Comparison of ENCODE assay signal across 34 cellular contexts in genomic region chr17:49848739-49849138, GRCh38. TPM values are rescaled to one million over a fixed set of nuclear protein-coding genes. Genes with fewer than 3 reads are reported as not detected.
"Had no signal": no experiment of that assay in that cellular context is flagged by ENCODE, and none has a peak within 500 bp of the region (broad histone marks: within the 10 kb centered on the region; RNA-seq: fewer than 3 reads in every experiment).

No MANE protein-coding gene starts in this region.

- H3K27me3 Mint-ChIP-seq: activated CD4-positive, alpha-beta memory T cell treated with anti-CD3 and anti-CD28 coated beads for 36 hours; stimulated activated naive CD8-positive, alpha-beta T cell treated with anti-CD3 and anti-CD28 coated beads, Interleukin-15, amount 100 ng/mL, for 72 hours had no signal

- H3K27ac ChIP-seq: adrenal gland, body of pancreas, gastrocnemius medialis, left ventricle myocardium inferior, pancreas, prostate gland, sigmoid colon, upper lobe of left lung, vagina had no signal

- H3K4me2 ChIP-seq: smooth muscle cell had no signal

- ATAC-seq: activated CD4-positive, CD25-positive, alpha-beta regulatory T cell treated with anti-CD3 and anti-CD28 coated beads, Interleukin-2, amount 50 U/mL, for 24 hours; activated naive CD4-positive, alpha-beta T cell treated with anti-CD3 and anti-CD28 coated beads, Interleukin-2, amount 50 U/mL, for 72 hours; body of pancreas; gastrocnemius medialis; pancreas; stimulated activated memory B cell treated with anti-CD40 and anti-IgM and Interleukin-4, amounts not matched to agents 10 μg/mL and 1 μg/mL and 100 μg/mL, for 72 hours; stimulated activated naive CD8-positive, alpha-beta T cell treated with anti-CD3 and anti-CD28 coated beads, Interleukin-15, amount 100 ng/mL, for 72 hours had no signal

- H3K9me3 ChIP-seq: adrenal gland, body of pancreas, gastrocnemius medialis, left ventricle myocardium inferior, pancreas, prostate gland, sigmoid colon, upper lobe of left lung, vagina had no signal

- H3K27me3 ChIP-seq: adrenal gland, body of pancreas, gastrocnemius medialis, pancreas, sigmoid colon, upper lobe of left lung, vagina had no signal

- DNase-seq: activated CD4-positive, alpha-beta memory T cell treated with anti-CD3 and anti-CD28 coated beads for 36 hours; activated CD4-positive, alpha-beta T cell treated with anti-CD3 and anti-CD28 coated beads, Interleukin-2, amount 10 ng/mL, durations not matched to agents 24 days and 14 days; activated CD8-positive, alpha-beta memory T cell treated with anti-CD3 and anti-CD28 coated beads, Interleukin-2, amount 50 U/mL, for 48 hours; activated gamma-delta T cell treated with Interleukin-2 at 50 U/mL for 16 hours; activated T-cell treated with anti-CD3 and anti-CD28 coated beads, Interleukin-2, amount 50 U/mL, for 24 hours; adrenal gland; body of pancreas; effector CD8-positive, alpha-beta T cell; erythroblast; gastrocnemius medialis; glutamatergic neuron; left ventricle myocardium inferior; mesendoderm; pancreas; retina; stimulated activated CD4-positive, alpha-beta T cell treated with anti-CD3 and anti-CD28 coated beads, Interleukin-1b, Interleukin-23, amount 100 ng/mL, for 48 hours; stimulated activated CD4-positive, alpha-beta T cell treated with anti-CD3 and anti-CD28 coated beads, Interleukin-4, amount 100 ng/mL, for 4 hours; stimulated activated CD8-positive, alpha-beta memory T cell treated with anti-CD3 and anti-CD28 coated beads, Interleukin-4, amount 100 ng/mL, for 48 hours; stimulated activated naive CD8-positive, alpha-beta T cell treated with anti-CD3 and anti-CD28 coated beads, Interleukin-15, amount 100 ng/mL, for 72 hours; substantia nigra; upper lobe of left lung had no signal

- H3K4me3 Mint-ChIP-seq: activated CD4-positive, alpha-beta memory T cell treated with anti-CD3 and anti-CD28 coated beads for 36 hours; activated CD4-positive, alpha-beta T cell treated with anti-CD3 and anti-CD28 coated beads, Interleukin-2, amount 10 ng/mL, durations not matched to agents 24 days and 14 days; activated T-cell treated with anti-CD3 and anti-CD28 coated beads, Interleukin-2, amount 50 U/mL, for 24 hours; stimulated activated memory B cell treated with anti-CD40 and anti-IgM and Interleukin-4, amounts not matched to agents 10 μg/mL and 1 μg/mL and 100 μg/mL, for 72 hours; stimulated activated naive CD8-positive, alpha-beta T cell treated with anti-CD3 and anti-CD28 coated beads, Interleukin-15, amount 100 ng/mL, for 72 hours; T-helper 2 cell treated with Interferon-gamma antibody and Interleukin-4, amounts not matched to agents 5 μg/mL and 100 μg/mL, for 36 hours had no signal

- H3K36me3 ChIP-seq: adrenal gland, gastrocnemius medialis, left ventricle myocardium inferior, pancreas, prostate gland, upper lobe of left lung had no signal

- H3K27ac Mint-ChIP-seq: activated CD4-positive, alpha-beta memory T cell treated with anti-CD3 and anti-CD28 coated beads for 36 hours; activated CD4-positive, alpha-beta T cell treated with anti-CD3 and anti-CD28 coated beads, Interleukin-2, amount 10 ng/mL, durations not matched to agents 24 days and 14 days; stimulated activated memory B cell treated with anti-CD40 and anti-IgM and Interleukin-4, amounts not matched to agents 10 μg/mL and 1 μg/mL and 100 μg/mL, for 72 hours; T-helper 2 cell treated with Interferon-gamma antibody and Interleukin-4, amounts not matched to agents 5 μg/mL and 100 μg/mL, for 36 hours had no signal

- H3K4me1 ChIP-seq: pancreas, prostate gland had no signal

- H3K9me3 Mint-ChIP-seq: activated CD4-positive, alpha-beta memory T cell treated with anti-CD3 and anti-CD28 coated beads for 36 hours; activated CD4-positive, alpha-beta T cell treated with anti-CD3 and anti-CD28 coated beads, Interleukin-2, amount 10 ng/mL, durations not matched to agents 24 days and 14 days; activated naive CD4-positive, alpha-beta T cell treated with anti-CD3 and anti-CD28 coated beads, Interleukin-2, amount 50 U/mL, for 72 hours; activated T-cell treated with anti-CD3 and anti-CD28 coated beads, Interleukin-2, amount 50 U/mL, for 24 hours; stimulated activated memory B cell treated with anti-CD40 and anti-IgM and Interleukin-4, amounts not matched to agents 10 μg/mL and 1 μg/mL and 100 μg/mL, for 72 hours; stimulated activated naive CD8-positive, alpha-beta T cell treated with anti-CD3 and anti-CD28 coated beads, Interleukin-15, amount 100 ng/mL, for 72 hours; T-helper 2 cell treated with Interferon-gamma antibody and Interleukin-4, amounts not matched to agents 5 μg/mL and 100 μg/mL, for 36 hours had no signal

- H3K4me3 ChIP-seq: adrenal gland, body of pancreas, gastrocnemius medialis, left ventricle myocardium inferior, lung, pancreas, prostate gland, sigmoid colon, smooth muscle cell, upper lobe of left lung, vagina had no signal

- H3K36me3 Mint-ChIP-seq: activated naive CD4-positive, alpha-beta T cell treated with anti-CD3 and anti-CD28 coated beads, Interleukin-2, amount 50 U/mL, for 72 hours had no signal

RNA-seq across cellular contexts. Expression of gene TAC4, which starts 0.9 kb away (rescaled TPM):
- total RNA-seq: activated CD4-positive, alpha-beta memory T cell treated with anti-CD3 and anti-CD28 coated beads for 36 hours; activated CD4-positive, alpha-beta T cell treated with anti-CD3 and anti-CD28 coated beads, Interleukin-2, amount 10 ng/mL, durations not matched to agents 24 days and 14 days; activated naive CD4-positive, alpha-beta T cell treated with anti-CD3 and anti-CD28 coated beads, Interleukin-2, amount 50 U/mL, for 72 hours; aorta; body of pancreas; dermis microvascular lymphatic vessel endothelial cell; gastrocnemius medialis; lung; mononuclear cell; pancreas; prostate gland; sigmoid colon; smooth muscle cell; upper lobe of left lung; vagina had no signal
- polyA plus RNA-seq: aorta, lung, neural cell, pancreas, smooth muscle cell had no signal
